In the genomic region with DNA sequence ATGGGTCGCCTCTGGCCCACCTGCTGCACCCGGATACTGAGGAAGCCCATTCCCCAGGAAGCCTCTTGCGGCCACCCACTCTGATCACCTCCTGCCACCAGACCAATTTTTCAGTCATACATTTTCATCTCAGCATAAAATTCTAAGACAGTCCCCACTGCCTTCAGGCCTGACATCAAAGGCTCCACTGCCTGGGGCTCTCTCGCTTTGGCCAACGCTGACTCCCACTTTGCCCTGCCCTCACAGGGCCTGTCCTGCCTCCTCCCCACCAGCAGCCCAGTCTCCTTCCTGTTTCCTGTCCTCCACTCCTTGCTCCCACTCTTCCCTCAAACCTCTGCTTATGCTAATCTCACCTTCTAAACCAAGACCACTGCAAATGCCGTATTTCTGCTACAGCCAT, we compare ENCODE assay signal across 15 cellular contexts.
"Had no signal": no experiment of that assay in that cellular context is flagged by ENCODE, and none has a peak within 500 bp of the region (broad histone marks: within the 10 kb centered on the region; RNA-seq: fewer than 3 reads in every experiment).

No MANE protein-coding gene starts in this region.

- H3K27me3 Mint-ChIP-seq: activated CD4-positive, alpha-beta T cell treated with anti-CD3 and anti-CD28 coated beads, Interleukin-2, amount 10 ng/mL, durations not matched to agents 7 days and 5 days; activated naive CD4-positive, alpha-beta T cell treated with anti-CD3 and anti-CD28 coated beads, Interleukin-2, amount 50 U/mL, for 24 hours; dendritic cell treated with granulocyte-macrophage colony-stimulating factor and Interleukin-4, amounts not matched to agents 40 ng/mL and 50 ng/mL, for 4 days had no signal

- H3K9me3 Mint-ChIP-seq: activated CD4-positive, alpha-beta T cell treated with anti-CD3 and anti-CD28 coated beads, Interleukin-2, amount 10 ng/mL, durations not matched to agents 7 days and 5 days; activated naive CD4-positive, alpha-beta T cell treated with anti-CD3 and anti-CD28 coated beads, Interleukin-2, amount 50 U/mL, for 24 hours; activated T-cell treated with anti-CD3 and anti-CD28 coated beads, Interleukin-2, amount 50 U/mL, for 4 hours; dendritic cell treated with granulocyte-macrophage colony-stimulating factor and Interleukin-4, amounts not matched to agents 40 ng/mL and 50 ng/mL, for 4 days had no signal

- H3K27ac ChIP-seq: adrenal gland, spleen had no signal

- H3K4me1 Mint-ChIP-seq: activated naive CD4-positive, alpha-beta T cell treated with anti-CD3 and anti-CD28 coated beads, Interleukin-2, amount 50 U/mL, for 24 hours had no signal

- H3K27ac Mint-ChIP-seq: activated CD4-positive, alpha-beta T cell treated with anti-CD3 and anti-CD28 coated beads, Interleukin-2, amount 10 ng/mL, durations not matched to agents 7 days and 5 days; activated naive CD4-positive, alpha-beta T cell treated with anti-CD3 and anti-CD28 coated beads, Interleukin-2, amount 50 U/mL, for 24 hours; dendritic cell treated with granulocyte-macrophage colony-stimulating factor and Interleukin-4, amounts not matched to agents 40 ng/mL and 50 ng/mL, for 4 days had no signal

- H3K27me3 ChIP-seq: adrenal gland, spleen had no signal

- H3K36me3 ChIP-seq: adrenal gland had no signal

- H3K9me3 ChIP-seq: adrenal gland, spleen had no signal

- H3K4me3 Mint-ChIP-seq: activated CD4-positive, alpha-beta T cell treated with anti-CD3 and anti-CD28 coated beads, Interleukin-2, amount 10 ng/mL, durations not matched to agents 7 days and 5 days; activated naive CD4-positive, alpha-beta T cell treated with anti-CD3 and anti-CD28 coated beads, Interleukin-2, amount 50 U/mL, for 24 hours; activated T-cell treated with anti-CD3 and anti-CD28 coated beads, Interleukin-2, amount 50 U/mL, for 4 hours; dendritic cell treated with granulocyte-macrophage colony-stimulating factor and Interleukin-4, amounts not matched to agents 40 ng/mL and 50 ng/mL, for 4 days had no signal

- H3K36me3 Mint-ChIP-seq: activated naive CD4-positive, alpha-beta T cell treated with anti-CD3 and anti-CD28 coated beads, Interleukin-2, amount 50 U/mL, for 24 hours had no signal

- DNase-seq: activated CD4-positive, alpha-beta T cell treated with anti-CD3 and anti-CD28 coated beads, Interleukin-2, amount 10 ng/mL, durations not matched to agents 7 days and 5 days; activated CD8-positive, alpha-beta memory T cell treated with anti-CD3 and anti-CD28 coated beads, Interleukin-2, amount 50 U/mL, for 4 hours; activated T-cell treated with anti-CD3 and anti-CD28 coated beads, Interleukin-2, amount 50 U/mL, for 4 hours; adrenal gland; effector memory CD4-positive, alpha-beta T cell; hippocampal formation; islet precursor cell; nucleus accumbens; posterior cingulate gyrus; spleen; stimulated activated CD4-positive, alpha-beta T cell treated with anti-CD3 and anti-CD28 coated beads, Interleukin-4, amount 100 ng/mL, for 4 hours; stimulated activated naive CD4-positive, alpha-beta T cell; T1000 had no signal

- H3K4me1 ChIP-seq: adrenal gland had no signal

- H3K4me3 ChIP-seq: adrenal gland, spleen had no signal

- ATAC-seq: activated T-cell treated with anti-CD3 and anti-CD28 coated beads, Interleukin-2, amount 50 U/mL, for 4 hours had no signal
